In genomic region chr20:38883081-38883980, GRCh38 we compare ENCODE assay signal across 1 cellular context.
A peak's percentile ranks its signal among the peaks of the same experiment; 100 is the strongest.
TF ChIP-seq lines count a peak whose summit lies in the region.

No MANE protein-coding gene starts in this region.

TF ChIP-seq in HEK293, 187 proteins besides CTCF, POLR2A, EP300 and RAD21 (continued from another document):
- TF ChIP-seq KLF7 (tag by site-specific recombination; IDR thresholded peaks at IDR 0.05; ENCODE audit: borderline replicate concordance) (no peak), SALL2 (tag by site-specific recombination; IDR thresholded peaks at IDR 0.05; ENCODE audit: borderline replicate concordance) (no peak), ZNF560 (tag by site-specific recombination; IDR thresholded peaks at IDR 0.05; ENCODE audit: borderline replicate concordance) (no peak), INSM2 (tag by site-specific recombination; IDR thresholded peaks at IDR 0.05) (no peak), PRDM10 (tag by site-specific recombination; IDR thresholded peaks at IDR 0.05) (0 out of 2 replicates have a peak, but pooled peaks have one; percentile 17), WT1 (tag by site-specific recombination; IDR thresholded peaks at IDR 0.05) (no peak), ZIC2 (tag by site-specific recombination; IDR thresholded peaks at IDR 0.05) (peak; percentile 74), MZF1 (tag by site-specific recombination; IDR thresholded peaks at IDR 0.05; ENCODE audit: borderline replicate concordance) (no peak), ZNF391 (tag by site-specific recombination; IDR thresholded peaks at IDR 0.05; ENCODE audit: borderline replicate concordance, low read depth) (no peak), ZNF274 (IDR thresholded peaks at IDR 0.05; ENCODE audit: low read length) (no peak), ZNF274 (tag by site-specific recombination; IDR thresholded peaks at IDR 0.05; ENCODE audit: borderline replicate concordance) (no peak), ZNF133 (tag by site-specific recombination; IDR thresholded peaks at IDR 0.05) (no peak), ZBTB21 (tag by site-specific recombination; IDR thresholded peaks at IDR 0.05) (no peak), HOXD13 (CRISPR knock-in tag; IDR thresholded peaks at IDR 0.05; ENCODE audit: borderline replicate concordance) (no peak), BCL11A (tag by site-specific recombination; IDR thresholded peaks at IDR 0.05; ENCODE audit: low read depth) (no peak), SCRT1 (tag by site-specific recombination; IDR thresholded peaks at IDR 0.05; ENCODE audit: borderline replicate concordance) (no peak), ZNF561 (tag by site-specific recombination; IDR thresholded peaks at IDR 0.05; ENCODE audit: borderline replicate concordance) (no peak), ZNF112 (tag by site-specific recombination; IDR thresholded peaks at IDR 0.05) (no peak), SP2 (tag by site-specific recombination; IDR thresholded peaks at IDR 0.05) (no peak), EGR2 (tag by site-specific recombination; IDR thresholded peaks at IDR 0.05; ENCODE audit: low read depth) (peak; percentile 45; the same call in 1 of the 2 replicates), AEBP2 (tag by site-specific recombination; IDR thresholded peaks at IDR 0.05; ENCODE audit: borderline replicate concordance) (no peak), ZNF24 (tag by site-specific recombination; IDR thresholded peaks at IDR 0.05) (no peak), ZNF747 (tag by site-specific recombination; IDR thresholded peaks at IDR 0.05) (no peak), ZBTB6 (tag by site-specific recombination; IDR thresholded peaks at IDR 0.05) (no peak)
